ENCODE assay signal across 6 cellular contexts in the genomic region with DNA sequence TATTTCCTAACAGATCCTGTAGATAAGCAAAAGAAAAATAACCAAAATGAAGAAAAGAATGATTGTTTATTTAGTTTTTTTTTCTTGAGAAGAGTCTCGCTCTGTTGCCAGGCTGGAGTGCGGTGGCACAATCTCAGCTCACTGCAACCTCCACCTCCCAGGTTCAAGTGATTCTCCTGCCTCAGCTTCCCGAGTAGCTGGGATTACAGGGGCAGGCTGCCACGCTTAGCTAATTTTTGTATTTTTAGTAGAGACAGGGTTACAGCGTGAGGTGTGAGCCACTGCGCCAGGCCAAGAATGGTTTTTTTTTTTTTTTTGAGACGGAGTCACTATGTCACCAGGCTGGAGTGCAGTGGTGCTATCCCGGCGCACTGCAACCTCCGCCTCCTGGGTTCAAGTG. TPM values are rescaled to one million over a fixed set of nuclear protein-coding genes. Genes with fewer than 3 reads are reported as not detected.
"Had no signal": no experiment of that assay in that cellular context is flagged by ENCODE, and none has a peak within 500 bp of the region (broad histone marks: within the 10 kb centered on the region; RNA-seq: fewer than 3 reads in every experiment).

No MANE protein-coding gene starts in this region.

RNA-seq across cellular contexts. Expression of a gene that starts 33.3 kb away (rescaled TPM):
- total RNA-seq: HepG2, HT-29, HT1080, IMR-90, K562 had no signal
- polyA plus RNA-seq: HepG2, IgD-negative memory B cell, IMR-90, K562 had no signal

RNA-seq across cellular contexts. Expression of a gene that starts 52.3 kb away (rescaled TPM):
- total RNA-seq: HT1080 had no signal
